5 cellular contexts compared by ENCODE assay signal in the genomic region with DNA sequence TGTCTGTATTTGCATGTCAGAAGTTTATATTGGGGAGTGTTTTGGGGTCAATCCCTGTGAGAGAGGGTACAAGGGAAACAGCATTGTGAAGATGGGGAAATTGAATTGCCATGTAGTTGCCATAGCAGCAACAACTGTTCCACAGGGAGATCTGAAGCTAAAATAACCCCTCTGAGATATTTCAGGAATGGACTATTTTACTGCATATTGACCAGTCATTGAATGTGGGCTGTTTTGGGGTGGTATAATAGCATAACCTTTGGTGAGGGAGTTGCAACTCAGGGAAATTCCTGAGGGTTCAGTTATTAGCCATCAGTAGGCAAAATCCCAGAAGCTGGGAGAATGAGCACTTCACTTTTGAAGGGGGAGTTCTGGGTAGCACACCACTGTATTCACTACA.
"Had no signal": no experiment of that assay in that cellular context is flagged by ENCODE, and none has a peak within 500 bp of the region (broad histone marks: within the 10 kb centered on the region; RNA-seq: fewer than 3 reads in every experiment).

No MANE protein-coding gene starts in this region.

- H2AFZ ChIP-seq: GM23338 had no signal

- H3K4me2 ChIP-seq: GM23338 had no signal

- H3K27ac ChIP-seq: HL-60 had no signal

- DNase-seq: H9, HCEC 1CT had no signal

- H3K4me3 ChIP-seq: GM23338 had no signal

- ATAC-seq: GM23338, HepG2 had no signal
